ENCODE assay signal across 24 cellular contexts in genomic region chr13:63448654-63449053, GRCh38.
"Had no signal": no experiment of that assay in that cellular context is flagged by ENCODE, and none has a peak within 500 bp of the region (broad histone marks: within the 10 kb centered on the region; RNA-seq: fewer than 3 reads in every experiment).

No MANE protein-coding gene starts in this region.

- H3K27ac ChIP-seq: breast epithelium had no signal

- ATAC-seq: activated CD8-positive, alpha-beta memory T cell treated with anti-CD3 and anti-CD28 coated beads, Interleukin-2, amount 10 ng/mL, durations not matched to agents 7 days and 5 days; Right ventricle myocardium inferior; T-helper 17 cell had no signal

- H3K4me1 ChIP-seq: breast epithelium had no signal

- H3K36me3 ChIP-seq: breast epithelium had no signal

- H3K4me3 ChIP-seq: breast epithelium had no signal

- DNase-seq: activated B cell treated with CpG ODN at 0.5 μM for 24 hours; activated CD4-positive, alpha-beta T cell treated with anti-CD3 and anti-CD28 coated beads for 1 hour; activated CD4-positive, alpha-beta T cell treated with anti-CD3 and anti-CD28 coated beads, Interleukin-2, amount 10 ng/mL, durations not matched to agents 24 days and 14 days; activated CD4-positive, alpha-beta T cell treated with anti-CD3 and anti-CD28 coated beads, Interleukin-2, amount 50 U/mL, for 48 hours; activated CD8-positive, alpha-beta memory T cell treated with anti-CD3 and anti-CD28 coated beads, Interleukin-2, amount 10 ng/mL, durations not matched to agents 7 days and 5 days; activated effector memory CD4-positive, alpha-beta T cell treated with Interleukin-2 at 50 U/mL for 16 hours; activated naive CD4-positive, alpha-beta T cell; activated T-cell treated with anti-CD3 and anti-CD28 coated beads, Interleukin-2, amount 50 U/mL, for 24 hours; aorta; caudate nucleus; KG1; NCI-H1048; NCI-H146; NCI-H187 treated with DMSO at 0.1 percent for 48 hours; NCI-H2081 treated with DMSO at 0.1 percent for 48 hours; NCI-H2171 treated with DMSO at 0.1 percent for 48 hours; NCI-H226; NCI-H526 treated with DMSO at 0.1 percent for 48 hours; NCI-H82; RPMI8226; T-helper 17 cell; T-helper 9 cell had no signal

- H3K27me3 ChIP-seq: breast epithelium had no signal

- H3K9me3 ChIP-seq: breast epithelium had no signal
